ENCODE assay signal across 27 cellular contexts in genomic region chr1:9297831-9298230, GRCh38.
"Had no signal": no experiment of that assay in that cellular context is flagged by ENCODE, and none has a peak within 500 bp of the region (broad histone marks: within the 10 kb centered on the region; RNA-seq: fewer than 3 reads in every experiment).

No MANE protein-coding gene starts in this region.

- H3K36me3 ChIP-seq: colonic mucosa, suprapubic skin, upper lobe of right lung had no signal

- FAIRE-seq: bronchial epithelial cell, endothelial cell of umbilical vein, frontal cortex had no signal

- H3K4me3 ChIP-seq: colonic mucosa, dorsolateral prefrontal cortex, right lobe of liver, skin epidermis, suprapubic skin, upper lobe of right lung had no signal

- H3K27ac ChIP-seq: colonic mucosa, dorsolateral prefrontal cortex, right lobe of liver, suprapubic skin, upper lobe of right lung had no signal

- H3K27me3 ChIP-seq: colonic mucosa, dorsolateral prefrontal cortex, right lobe of liver, suprapubic skin, upper lobe of right lung had no signal

- ATAC-seq: activated CD8-positive, alpha-beta T cell treated with anti-CD3 and anti-CD28 coated beads, Interleukin-2, amount 10 ng/mL, durations not matched to agents 7 days and 5 days; effector memory CD8-positive, alpha-beta T cell; esophagus mucosa; left ventricle myocardium superior; natural killer cell treated with Interleukin-12 subunit alpha and Interleukin-12 subunit beta and Interleukin-15 and Interleukin-18, amount 100 ng/mL, for 72 hours; right lobe of liver; stimulated activated effector memory CD8-positive, alpha-beta T cell treated with anti-CD3 and anti-CD28 coated beads, Interleukin-12 subunit alpha, Interleukin-12 subunit beta, amount 100 ng/mL, for 72 hours; stimulated activated naive CD8-positive, alpha-beta T cell treated with anti-CD3 and anti-CD28 coated beads, Interleukin-15, amount 100 ng/mL, for 72 hours; upper lobe of right lung had no signal

- DNase-seq: activated CD4-positive, alpha-beta T cell treated with anti-CD3 and anti-CD28 coated beads for 1 hour; activated CD4-positive, alpha-beta T cell treated with anti-CD3 and anti-CD28 coated beads, Interleukin-2, amount 50 U/mL, for 1 hour; activated CD8-positive, alpha-beta T cell treated with anti-CD3 and anti-CD28 coated beads, Interleukin-2, amount 10 ng/mL, durations not matched to agents 7 days and 5 days; activated naive CD4-positive, alpha-beta T cell treated with anti-CD3 and anti-CD28 coated beads for 36 hours; activated naive CD8-positive, alpha-beta T cell treated with anti-CD3 and anti-CD28 coated beads, Interleukin-2, amount 10 ng/mL, durations not matched to agents 7 days and 5 days; amniotic stem cell; colonic mucosa; dorsolateral prefrontal cortex; effector memory CD8-positive, alpha-beta T cell; glutamatergic neuron; hippocampal formation; left ventricle myocardium superior; mammary epithelial cell; right lobe of liver; stimulated activated CD4-positive, alpha-beta T cell treated with anti-CD3 and anti-CD28 coated beads, Interleukin-2, amount 100 ng/mL, for 24 hours; stimulated activated naive CD8-positive, alpha-beta T cell treated with anti-CD3 and anti-CD28 coated beads, Interleukin-15, amount 100 ng/mL, for 72 hours; T-helper 1 cell; T-helper 9 cell; upper lobe of right lung had no signal

- H3K9me3 ChIP-seq: colonic mucosa, right lobe of liver, suprapubic skin, upper lobe of right lung had no signal
